28 cellular contexts compared by ENCODE assay signal in genomic region chr19:55311397-55311796, GRCh38. TPM values are rescaled to one million over a fixed set of nuclear protein-coding genes. Genes with fewer than 3 reads are reported as not detected.
DNase-seq lines count a peak whose midpoint lies in the region; ATAC-seq and TF ChIP-seq lines count a peak whose summit lies in the region.
"Had no signal": no experiment of that assay in that cellular context is flagged by ENCODE, and none has a peak within 500 bp of the region (broad histone marks: within the 10 kb centered on the region; RNA-seq: fewer than 3 reads in every experiment).

No MANE protein-coding gene starts in this region.

- no peak for TF ChIP-seq POLR2A in stomach (IDR thresholded peaks at IDR 0.05)

- no peaks in the 10 kb centered on the region for H3K79me2 ChIP-seq in OCI-LY7 (ENCODE audit: insufficient read depth, low read depth, low read length)
- H3K79me2 ChIP-seq in osteoblast (ENCODE audit: insufficient read depth, low read length) = no peaks in the 10 kb centered on the region

- H3K4me1 ChIP-seq in OCI-LY7 (ENCODE audit: insufficient read depth, low read length, poor library complexity, severe bottlenecking) (peaks cover 50% of the 10 kb centered on the region), osteoblast (ENCODE audit: insufficient read depth, low read length) (no peaks in the 10 kb centered on the region), stomach (no peaks in the 10 kb centered on the region)
- H3K4me1 ChIP-seq: BE2C had no signal

- H3K27me3 ChIP-seq in osteoblast (ENCODE audit: insufficient read depth, low read length) = no peaks in the 10 kb centered on the region
- no peaks in the 10 kb centered on the region for H3K27me3 ChIP-seq in stomach
- H3K27me3 ChIP-seq: BE2C, BLaER1 had no signal

- no peaks in the 10 kb centered on the region for H4K20me1 ChIP-seq in OCI-LY7 (ENCODE audit: insufficient read depth, low read length)
- H4K20me1 ChIP-seq in osteoblast (ENCODE audit: insufficient read depth, low read length) = no peaks in the 10 kb centered on the region
- H4K20me1 ChIP-seq: BLaER1 had no signal

- DNase-seq in OCI-LY7 (ENCODE audit: low spot score) (no peak), nephron progenitor cell (no peak), osteoblast (ENCODE audit: insufficient read length, low spot score, missing footprints) (peak; percentile 62), stomach (no peak), T-helper 17 cell (no peak)
- no peak for DNase-seq in stimulated activated CD4-positive, alpha-beta T cell treated with anti-CD3 and anti-CD28 coated beads, Interleukin-4, amount 100 ng/mL, for 1 hour
- DNase-seq in activated naive CD8-positive, alpha-beta T cell treated with anti-CD3 and anti-CD28 coated beads for 36 hours = no peak
- DNase-seq: ACHN; BE2C; C1 segment of cervical spinal cord; CD4-positive, alpha-beta memory T cell; CD4-positive, CD25-positive, alpha-beta regulatory T cell; CD8-positive, alpha-beta memory T cell; COR-L47; DMS 273 treated with DMSO at 0.1 percent for 48 hours; DMS153; DMS53; DMS79; DND-41; EL; GDM1 had no signal

- H3K27ac ChIP-seq in OCI-LY7 (ENCODE audit: low read depth, low read length, poor library complexity, severe bottlenecking) (peak overlapping the region; percentile 77), osteoblast (ENCODE audit: low read depth, low read length) (no peak overlapping the region), stomach (no peak overlapping the region)
- H3K27ac ChIP-seq: BLaER1 had no signal

- H3K9me2 ChIP-seq in OCI-LY7 (ENCODE audit: insufficient read depth, low read length) = no peaks in the 10 kb centered on the region

- no peak overlapping the region for H2AFZ ChIP-seq in OCI-LY7 (ENCODE audit: low read length)
- no peak overlapping the region for H2AFZ ChIP-seq in osteoblast (ENCODE audit: low read length)

- 82 to 90% (median 83%) methylated on average over 1 to 9 of the region's 9 CpGs for WGBS in stomach, 5 donors

- H3K4me3 Mint-ChIP-seq in nephron progenitor cell (no peak overlapping the region), T-helper 17 cell (no peak overlapping the region)
- H3K4me3 Mint-ChIP-seq in activated naive CD8-positive, alpha-beta T cell treated with anti-CD3 and anti-CD28 coated beads for 36 hours = no peak overlapping the region
- H3K4me3 Mint-ChIP-seq: CD14-positive monocyte; CD4-positive, alpha-beta memory T cell; CD4-positive, CD25-positive, alpha-beta regulatory T cell; CD8-positive, alpha-beta memory T cell had no signal

- 0 out of 2 replicates have a peak overlapping the region, but pooled peaks have one; percentile 71 for H3K4me2 ChIP-seq in OCI-LY7 (ENCODE audit: low read length)
- H3K4me2 ChIP-seq in osteoblast (ENCODE audit: insufficient read depth, low read length) = no peak overlapping the region
- H3K4me2 ChIP-seq: BLaER1 had no signal

- H3K9me3 Mint-ChIP-seq in nephron progenitor cell = no peaks in the 10 kb centered on the region
- no peaks in the 10 kb centered on the region for H3K9me3 Mint-ChIP-seq in activated naive CD8-positive, alpha-beta T cell treated with anti-CD3 and anti-CD28 coated beads for 36 hours
- H3K9me3 Mint-ChIP-seq: CD4-positive, alpha-beta memory T cell; CD4-positive, CD25-positive, alpha-beta regulatory T cell; CD8-positive, alpha-beta memory T cell had no signal

- H3K27ac Mint-ChIP-seq in nephron progenitor cell = peak overlapping the region; percentile 66
- H3K27ac Mint-ChIP-seq in T-helper 17 cell = no peak overlapping the region
- no peak overlapping the region for H3K27ac Mint-ChIP-seq in activated naive CD8-positive, alpha-beta T cell treated with anti-CD3 and anti-CD28 coated beads for 36 hours
- H3K27ac Mint-ChIP-seq: CD14-positive monocyte; CD4-positive, alpha-beta memory T cell; CD4-positive, CD25-positive, alpha-beta regulatory T cell; CD8-positive, alpha-beta memory T cell had no signal

- H3K4me3 ChIP-seq in OCI-LY7 (ENCODE audit: low read depth, low read length, poor library complexity, severe bottlenecking) = no peak overlapping the region
- no peak overlapping the region for H3K4me3 ChIP-seq in osteoblast (ENCODE audit: insufficient read depth, low read length)
- no peak overlapping the region for H3K4me3 ChIP-seq in stomach
- H3K4me3 ChIP-seq: BLaER1, GM12878 had no signal

- H3K36me3 ChIP-seq in OCI-LY7 (ENCODE audit: insufficient read depth, low read length) (peaks cover 17% of the 10 kb centered on the region), osteoblast (ENCODE audit: insufficient read depth, low read length) (peaks cover 13% of the 10 kb centered on the region), stomach (peaks cover 0 to 38% (median 12%) of the 10 kb centered on the region in 4 donors)

- POLR2A ChIA-PET in OCI-LY7 (lab: Charles Lee) = interaction anchor here (1.6 kb wide), 1 partner anchor 28 kb away, joined by 3 read pairs; the partner anchor contains the start of gene KMT5C

- TF ChIP-seq CTCF in OCI-LY7 (conservative IDR thresholded peaks at IDR 0.05; ENCODE audit: low read length) (no peak), nephron progenitor cell (IDR thresholded peaks at IDR 0.05) (no peak), osteoblast (IDR thresholded peaks at IDR 0.05; ENCODE audit: extremely low read depth, low read depth, low read length) (no peak), stomach (IDR thresholded peaks at IDR 0.05) (no peak)

- no peak for ATAC-seq in T-helper 17 cell
- ATAC-seq: GM12878 had no signal

- H3K9me3 ChIP-seq in OCI-LY7 (ENCODE audit: low read length) (no peaks in the 10 kb centered on the region), osteoblast (ENCODE audit: low read depth, low read length) (no peaks in the 10 kb centered on the region), stomach (no peaks in the 10 kb centered on the region), T-helper 17 cell (ENCODE audit: control insufficient read depth, low read length, poor library complexity, severe bottlenecking) (no peaks in the 10 kb centered on the region)
- H3K9me3 ChIP-seq: BE2C, BLaER1 had no signal

- CTCF ChIA-PET in OCI-LY7 (lab: Charles Lee; ENCODE audit: unreplicated experiment) = no interaction called here

- BruUV-seq in OCI-LY7 (replicated peaks; lab: Mats Ljungman, UMichigan) = no TSS peak

- H3K4me1 Mint-ChIP-seq in nephron progenitor cell (peaks cover 22% of the 10 kb centered on the region), T-helper 17 cell (peaks cover 2% of the 10 kb centered on the region)
- H3K4me1 Mint-ChIP-seq in activated naive CD8-positive, alpha-beta T cell treated with anti-CD3 and anti-CD28 coated beads for 36 hours = no peaks in the 10 kb centered on the region
- H3K4me1 Mint-ChIP-seq: CD4-positive, alpha-beta memory T cell; CD4-positive, CD25-positive, alpha-beta regulatory T cell; CD8-positive, alpha-beta memory T cell had no signal

- H3K27me3 Mint-ChIP-seq in nephron progenitor cell (ENCODE audit: low read depth, poor library complexity) (no peaks in the 10 kb centered on the region), T-helper 17 cell (no peaks in the 10 kb centered on the region)
- H3K27me3 Mint-ChIP-seq in activated naive CD8-positive, alpha-beta T cell treated with anti-CD3 and anti-CD28 coated beads for 36 hours = no peaks in the 10 kb centered on the region
- H3K27me3 Mint-ChIP-seq: CD8-positive, alpha-beta memory T cell had no signal

- intact Hi-C loops in OCI-LY7 (cut with micrococcal nuclease; ENCODE audit: unreplicated experiment) (loop anchor here (2.0 kb wide), 1 partner anchor 27 kb away; the partner anchor contains the start of gene KMT5C), stomach (cut with DNase I; ENCODE audit: low total_unique reads) (no loop called here)

- H3K36me3 Mint-ChIP-seq in nephron progenitor cell (ENCODE audit: low read depth) (peaks cover 42% of the 10 kb centered on the region), T-helper 17 cell (ENCODE audit: low read depth) (no peaks in the 10 kb centered on the region)
- no peaks in the 10 kb centered on the region for H3K36me3 Mint-ChIP-seq in activated naive CD8-positive, alpha-beta T cell treated with anti-CD3 and anti-CD28 coated beads for 36 hours
- H3K36me3 Mint-ChIP-seq: CD4-positive, alpha-beta memory T cell; CD4-positive, CD25-positive, alpha-beta regulatory T cell; CD8-positive, alpha-beta memory T cell had no signal

- no peak for TF ChIP-seq EP300 in stomach (IDR thresholded peaks at IDR 0.05)

RNA-seq across cellular contexts. Expression of gene TMEM150B, which starts 13.7 kb away (rescaled TPM):
- not detected in 2 replicates for total RNA-seq in OCI-LY7 (2014; rRNA removed; shearing (Covaris generic))
- total RNA-seq in OCI-LY7 (2022) = not detected in 2 replicates
- total RNA-seq in osteoblast = under 0.01 and 0.29 TPM in 2 replicates
- 10 to 100 TPM in 1 of 5 donors, 1 to 10 TPM in 2, not detected in 2; 1.3 to 15.8 (median 3.3) TPM for total RNA-seq in stomach
- polyA plus RNA-seq in stomach = under 1 TPM; 0.18 to 0.92 (median 0.87) TPM
- total RNA-seq in T-helper 17 cell = under 1 TPM in 1 of 2 donors, not detected in 1; 0.75 TPM
- total RNA-seq in activated naive CD8-positive, alpha-beta T cell treated with anti-CD3 and anti-CD28 coated beads for 36 hours = not detected
- total RNA-seq: A673, Daoy, G401 had no signal
- polyA plus RNA-seq: AG04450; CD4-positive, alpha-beta memory T cell; CD4-positive, CD25-positive, alpha-beta regulatory T cell; CD8-positive, alpha-beta memory T cell had no signal

RNA-seq across cellular contexts. Expression of gene BRSK1, which starts 27.6 kb away (rescaled TPM):
- total RNA-seq in OCI-LY7 (2014; rRNA removed; shearing (Covaris generic)) = 15.9 and 16.1 TPM in 2 replicates
- 23.9 and 25.7 TPM in 2 replicates for total RNA-seq in OCI-LY7 (2022)
- 1.8 and 4.0 TPM in 2 replicates for total RNA-seq in osteoblast
- 10 to 100 TPM in 2 of 5 donors, 1 to 10 TPM in 1, not detected in 2; 5.7 to 67.7 (median 45.1) TPM for total RNA-seq in stomach
- 1 to 10 TPM; 1.5 to 5.0 (median 2.4) TPM for polyA plus RNA-seq in stomach
- total RNA-seq in T-helper 17 cell = 1 to 10 TPM; 3.0 to 7.4 TPM
- 1 to 10 TPM; 5.6 to 6.4 TPM for total RNA-seq in activated naive CD8-positive, alpha-beta T cell treated with anti-CD3 and anti-CD28 coated beads for 36 hours
- polyA plus RNA-seq: CD14-positive monocyte; CD4-positive, alpha-beta memory T cell; CD4-positive, CD25-positive, alpha-beta regulatory T cell had no signal

RNA-seq across cellular contexts. Expression of gene KMT5C, which starts 28.3 kb away (rescaled TPM):
- 21.2 and 22.8 TPM in 2 replicates for total RNA-seq in OCI-LY7 (2014; rRNA removed; shearing (Covaris generic))
- total RNA-seq in OCI-LY7 (2022) (36.1 and 43.4 TPM in 2 replicates), osteoblast (9.7 and 10.9 TPM in 2 replicates), stomach (100 to 1,000 TPM in 2 of 5 donors, 10 to 100 TPM in 2, 1 to 10 TPM in 1; 4.1 to 122 (median 27.7) TPM), T-helper 17 cell (100 to 1,000 TPM in 1 of 2 donors, 10 to 100 TPM in 1; 66.6 to 103 TPM)
- polyA plus RNA-seq in stomach = 1 to 10 TPM; 2.7 to 7.4 (median 5.5) TPM
- 10 to 100 TPM; 14.9 to 15.4 TPM for total RNA-seq in activated naive CD8-positive, alpha-beta T cell treated with anti-CD3 and anti-CD28 coated beads for 36 hours

RNA-seq across cellular contexts. Expression of gene HSPBP1, which starts 31.5 kb away (rescaled TPM):
- total RNA-seq in OCI-LY7 (2014; rRNA removed; shearing (Covaris generic)) = 41.3 and 50.5 TPM in 2 replicates
- total RNA-seq in OCI-LY7 (2022) (31.9 and 38.7 TPM in 2 replicates), osteoblast (20.6 and 26.4 TPM in 2 replicates), stomach (10 to 100 TPM in 3 of 5 donors, 1 to 10 TPM in 2; 5.3 to 69.2 (median 14.9) TPM), T-helper 17 cell (10 to 100 TPM; 19.1 to 23.1 TPM)
- polyA plus RNA-seq in stomach = 10 to 100 TPM; 27.5 to 40.2 (median 32.6) TPM
- total RNA-seq in activated naive CD8-positive, alpha-beta T cell treated with anti-CD3 and anti-CD28 coated beads for 36 hours = 10 to 100 TPM; 68.0 to 69.7 TPM

RNA-seq across cellular contexts. Expression of gene COX6B2, which starts 43.1 kb away (rescaled TPM):
- not detected in 2 replicates for total RNA-seq in OCI-LY7 (2014; rRNA removed; shearing (Covaris generic))
- total RNA-seq in OCI-LY7 (2022) (not detected in 2 replicates), osteoblast (not detected in 2 replicates), stomach (10 to 100 TPM in 1 of 5 donors, not detected in 4; 18.2 TPM), T-helper 17 cell (1 to 10 TPM in 1 of 2 donors, under 1 TPM in 1; 0.62 to 1.4 TPM)
- polyA plus RNA-seq in stomach = under 1 TPM in 2 of 3 donors, not detected in 1; 0.19 to 0.93 TPM
- total RNA-seq in activated naive CD8-positive, alpha-beta T cell treated with anti-CD3 and anti-CD28 coated beads for 36 hours = not detected
- total RNA-seq: A673; CD8-positive, alpha-beta memory T cell; Daoy; GM12878 had no signal
- polyA plus RNA-seq: CD14-positive monocyte; CD4-positive, alpha-beta memory T cell; CD4-positive, CD25-positive, alpha-beta regulatory T cell; CD8-positive, alpha-beta memory T cell had no signal
